Comparison of ENCODE assay signal across 10 cellular contexts in genomic region chr10:117537436-117537903, GRCh38. TPM values are rescaled to one million over a fixed set of nuclear protein-coding genes. Genes with fewer than 3 reads are reported as not detected.
DNase-seq lines count a peak whose midpoint lies in the region; ATAC-seq and TF ChIP-seq lines count a peak whose summit lies in the region.
"Had no signal": no experiment of that assay in that cellular context is flagged by ENCODE, and none has a peak within 500 bp of the region (broad histone marks: within the 10 kb centered on the region; RNA-seq: fewer than 3 reads in every experiment).

No MANE protein-coding gene starts in this region.

- H3K27ac Mint-ChIP-seq in stimulated activated naive B cell treated with anti-CD40 and anti-IgM and Interleukin-4, amounts not matched to agents 10 μg/mL and 1 μg/mL and 100 μg/mL, for 72 hours, result peak overlapping the region; percentile 42
- H3K27ac Mint-ChIP-seq: naive thymus-derived CD4-positive, alpha-beta T cell had no signal

- H3K4me3 ChIP-seq in right atrium auricular region, result peak overlapping the region; percentile 3 to 38

- H3K27ac ChIP-seq in right atrium auricular region, result no peak overlapping the region

- H3K27me3 Mint-ChIP-seq in stimulated activated naive B cell treated with anti-CD40 and anti-IgM and Interleukin-4, amounts not matched to agents 10 μg/mL and 1 μg/mL and 100 μg/mL, for 72 hours, result peaks cover 73 to 90% of the 10 kb centered on the region in 2 donors

- no peaks in the 10 kb centered on the region for H3K9me3 Mint-ChIP-seq in stimulated activated naive B cell treated with anti-CD40 and anti-IgM and Interleukin-4, amounts not matched to agents 10 μg/mL and 1 μg/mL and 100 μg/mL, for 72 hours
- H3K9me3 Mint-ChIP-seq: naive thymus-derived CD4-positive, alpha-beta T cell had no signal

- in situ Hi-C loops in SK-MEL-5 (cut with HindIII; ENCODE audit: low pct_unique_long_range_greater_than_20kb, low sequenced_read_pairs), result no loop called here

- peak; percentile 45 for DNase-seq in activated CD4-positive, CD25-positive, alpha-beta regulatory T cell treated with anti-CD3 and anti-CD28 coated beads, Interleukin-2, amount 50 U/mL, for 72 hours
- no peak for DNase-seq in activated CD4-positive, CD25-positive, alpha-beta regulatory T cell (lab: John Stamatoyannopoulos, UW)
- DNase-seq in SK-MEL-5 (ENCODE audit: low read depth, low spot score) (peak; percentile 9), right atrium auricular region (ENCODE audit: low spot score) (no peak), NCI-H510A (lab: John Stamatoyannopoulos, UW) (no peak), SIG-M5 (lab: John Stamatoyannopoulos, UW) (no peak)
- no peak for DNase-seq in stimulated activated naive B cell treated with anti-CD40 and anti-IgM and Interleukin-4, amounts not matched to agents 10 μg/mL and 1 μg/mL and 100 μg/mL, for 72 hours
- DNase-seq: DND-41 had no signal

- no peak overlapping the region for H3K4me3 Mint-ChIP-seq in stimulated activated naive B cell treated with anti-CD40 and anti-IgM and Interleukin-4, amounts not matched to agents 10 μg/mL and 1 μg/mL and 100 μg/mL, for 72 hours

- ATAC-seq in stimulated activated naive B cell treated with anti-CD40 and anti-IgM and Interleukin-4, amounts not matched to agents 10 μg/mL and 1 μg/mL and 100 μg/mL, for 72 hours (replicated peaks), result peak; percentile 31 to 46
- ATAC-seq in GM18517 (IDR thresholded peaks at IDR 0.05; ENCODE audit: unreplicated experiment), result no peak
- ATAC-seq: naive thymus-derived CD4-positive, alpha-beta T cell had no signal

- peak; percentile 66 to 80 for TF ChIP-seq CTCF in right atrium auricular region (IDR thresholded peaks at IDR 0.05)

- no peaks in the 10 kb centered on the region for H3K36me3 ChIP-seq in right atrium auricular region

- H3K9me3 ChIP-seq in right atrium auricular region, result no peaks in the 10 kb centered on the region

- H3K27me3 ChIP-seq in right atrium auricular region, result peaks cover 35 to 57% of the 10 kb centered on the region in 2 donors

- no peaks in the 10 kb centered on the region for H3K36me3 Mint-ChIP-seq in stimulated activated naive B cell treated with anti-CD40 and anti-IgM and Interleukin-4, amounts not matched to agents 10 μg/mL and 1 μg/mL and 100 μg/mL, for 72 hours
- H3K36me3 Mint-ChIP-seq: naive thymus-derived CD4-positive, alpha-beta T cell had no signal

- peaks cover 6 to 19% of the 10 kb centered on the region in 2 donors for H3K4me1 Mint-ChIP-seq in stimulated activated naive B cell treated with anti-CD40 and anti-IgM and Interleukin-4, amounts not matched to agents 10 μg/mL and 1 μg/mL and 100 μg/mL, for 72 hours

- peaks cover 0 to 43% of the 10 kb centered on the region in 2 donors for H3K4me1 ChIP-seq in right atrium auricular region

RNA-seq across cellular contexts. Expression of gene EMX2, which starts 5.1 kb away (rescaled TPM):
- 0.13 TPM in 1 of 2 replicates, not detected in the other for total RNA-seq in SK-MEL-5 (2014; rRNA removed; shearing (Covaris generic))
- polyA plus RNA-seq in SK-MEL-5 (2015; cell fraction: cytosol; rRNA removed), result 0.35 and 0.70 TPM in 2 replicates
- 0.14 TPM in 1 of 2 replicates, not detected in the other for polyA plus RNA-seq in SK-MEL-5 (2015; cell fraction: nucleus; rRNA removed)
- total RNA-seq in right atrium auricular region, result under 1 TPM; 0.47 to 0.67 TPM
- total RNA-seq: naive thymus-derived CD4-positive, alpha-beta T cell had no signal
- polyA plus RNA-seq: naive thymus-derived CD4-positive, alpha-beta T cell had no signal

Comparison
In these comparisons a context has a peak if more than half of its experiments do, and no peak if none do; other contexts are left out.
1. DNase-seq: peak in activated CD4-positive, CD25-positive, alpha-beta regulatory T cell treated with anti-CD3 and anti-CD28 coated beads, Interleukin-2, amount 50 U/mL, for 72 hours (single experiment) and SK-MEL-5 (single experiment); none in activated CD4-positive, CD25-positive, alpha-beta regulatory T cell (0 of 4), right atrium auricular region (single experiment), stimulated activated naive B cell treated with anti-CD40 and anti-IgM and Interleukin-4, amounts not matched to agents 10 μg/mL and 1 μg/mL and 100 μg/mL, for 72 hours (single experiment), NCI-H510A (single experiment) and SIG-M5 (single experiment).